Comparison of ENCODE assay signal across 12 cellular contexts in the genomic region with DNA sequence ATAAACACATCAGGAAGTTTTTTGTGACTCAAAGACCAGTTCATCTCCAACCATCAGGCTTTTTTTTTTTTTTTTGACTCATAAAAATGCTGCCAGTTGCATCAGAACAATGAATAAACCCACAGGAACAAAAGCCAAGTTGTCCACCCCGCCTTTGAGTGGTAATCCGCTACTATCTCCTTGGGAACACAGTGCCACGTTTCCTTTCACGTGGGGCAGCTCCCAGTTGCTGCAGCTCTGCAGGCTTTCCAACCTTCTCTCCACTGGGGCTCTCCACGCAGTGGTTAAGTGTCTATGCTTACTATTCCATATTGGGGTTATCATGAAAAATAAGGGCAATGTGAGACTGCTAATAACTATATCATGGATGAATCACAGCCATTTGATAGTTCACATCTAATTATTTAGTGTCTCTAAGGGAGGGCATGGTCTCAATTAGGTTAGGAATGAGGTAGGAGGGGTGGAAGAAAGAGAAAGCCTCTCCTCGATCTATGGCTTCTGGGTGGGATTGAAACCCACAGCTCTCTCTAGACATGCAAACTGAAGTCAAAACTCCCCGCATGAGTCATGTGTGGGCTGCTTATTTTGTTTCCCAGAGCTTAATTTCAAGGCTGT. TPM values are rescaled to one million over a fixed set of nuclear protein-coding genes. Genes with fewer than 3 reads are reported as not detected.
DNase-seq lines count a peak whose midpoint lies in the region; ATAC-seq and TF ChIP-seq lines count a peak whose summit lies in the region.
"Had no signal": no experiment of that assay in that cellular context is flagged by ENCODE, and none has a peak within 500 bp of the region (broad histone marks: within the 10 kb centered on the region; RNA-seq: fewer than 3 reads in every experiment).

No MANE protein-coding gene starts in this region.

- no peaks in the 10 kb centered on the region for H3K36me3 Mint-ChIP-seq in endothelial cell (ENCODE audit: low read depth, unreplicated experiment)
- H3K36me3 Mint-ChIP-seq: naive thymus-derived CD8-positive, alpha-beta T cell had no signal

- DNase-seq in stimulated activated naive CD8-positive, alpha-beta T cell treated with anti-CD3 and anti-CD28 coated beads, Interleukin-15, amount 100 ng/mL, for 72 hours = no peak
- DNase-seq in stimulated activated naive CD8-positive, alpha-beta T cell treated with anti-CD3 and anti-CD28 coated beads, Interleukin-15, Interleukin-2, amounts not matched to agents 100 U/mL and 50 U/mL, for 24 hours = no peak
- peak; percentile 88 for DNase-seq in amniotic epithelial cell (ENCODE audit: low read depth)
- peak; percentile 23 to 28 for DNase-seq in hippocampal formation (lab: John Stamatoyannopoulos, UW)
- DNase-seq in NCI-H524 (lab: John Stamatoyannopoulos, UW) = no peak
- DNase-seq in endothelial cell (ENCODE audit: low spot score) = no peak
- DNase-seq: GOT3; naive thymus-derived CD8-positive, alpha-beta T cell; stimulated activated CD4-positive, alpha-beta T cell treated with anti-CD3 and anti-CD28 coated beads, Interleukin-4, amount 100 ng/mL, for 1 hour had no signal

- no peak overlapping the region for H3K27ac Mint-ChIP-seq in stimulated activated naive CD8-positive, alpha-beta T cell treated with anti-CD3 and anti-CD28 coated beads, Interleukin-15, amount 100 ng/mL, for 72 hours
- H3K27ac Mint-ChIP-seq in endothelial cell (ENCODE audit: unreplicated experiment) = no peak overlapping the region
- H3K27ac Mint-ChIP-seq: naive thymus-derived CD8-positive, alpha-beta T cell had no signal

- no peak for TF ChIP-seq CTCF in endothelial cell (IDR thresholded peaks at IDR 0.05; ENCODE audit: unreplicated experiment)

- H3K4me3 Mint-ChIP-seq in stimulated activated naive CD8-positive, alpha-beta T cell treated with anti-CD3 and anti-CD28 coated beads, Interleukin-15, amount 100 ng/mL, for 72 hours = peak overlapping the region in 1 of 2 donors; percentile 6
- H3K4me3 Mint-ChIP-seq in endothelial cell (ENCODE audit: unreplicated experiment) = no peak overlapping the region
- H3K4me3 Mint-ChIP-seq: naive thymus-derived CD8-positive, alpha-beta T cell had no signal

- peak; percentile 35 for ATAC-seq in stimulated activated naive CD8-positive, alpha-beta T cell treated with anti-CD3 and anti-CD28 coated beads, Interleukin-15, amount 100 ng/mL, for 72 hours
- no peak for ATAC-seq in stimulated activated naive CD8-positive, alpha-beta T cell treated with anti-CD3 and anti-CD28 coated beads, Interleukin-15, Interleukin-2, amounts not matched to agents 100 U/mL and 50 U/mL, for 24 hours
- ATAC-seq in GM19035 (IDR thresholded peaks at IDR 0.05; ENCODE audit: unreplicated experiment) = no peak
- ATAC-seq in HG03469 (IDR thresholded peaks at IDR 0.05; ENCODE audit: unreplicated experiment) = no peak
- ATAC-seq: naive thymus-derived CD8-positive, alpha-beta T cell had no signal

- H3K9me3 Mint-ChIP-seq in stimulated activated naive CD8-positive, alpha-beta T cell treated with anti-CD3 and anti-CD28 coated beads, Interleukin-15, amount 100 ng/mL, for 72 hours = no peaks in the 10 kb centered on the region
- no peaks in the 10 kb centered on the region for H3K9me3 Mint-ChIP-seq in endothelial cell (ENCODE audit: unreplicated experiment)
- H3K9me3 Mint-ChIP-seq: naive thymus-derived CD8-positive, alpha-beta T cell had no signal

- H3K4me1 Mint-ChIP-seq in stimulated activated naive CD8-positive, alpha-beta T cell treated with anti-CD3 and anti-CD28 coated beads, Interleukin-15, amount 100 ng/mL, for 72 hours = peaks cover 9% of the 10 kb centered on the region
- no peaks in the 10 kb centered on the region for H3K4me1 Mint-ChIP-seq in endothelial cell (ENCODE audit: unreplicated experiment)
- H3K4me1 Mint-ChIP-seq: naive thymus-derived CD8-positive, alpha-beta T cell had no signal

- peaks cover 12% of the 10 kb centered on the region for H3K27me3 Mint-ChIP-seq in stimulated activated naive CD8-positive, alpha-beta T cell treated with anti-CD3 and anti-CD28 coated beads, Interleukin-15, amount 100 ng/mL, for 72 hours
- no peaks in the 10 kb centered on the region for H3K27me3 Mint-ChIP-seq in endothelial cell (ENCODE audit: unreplicated experiment)

RNA-seq across cellular contexts. Expression of a gene that starts 55.8 kb away (rescaled TPM):
- total RNA-seq in endothelial cell (ENCODE audit: unreplicated experiment) = not detected
- total RNA-seq: naive thymus-derived CD8-positive, alpha-beta T cell; ureter had no signal

Comparison
In these comparisons a context has a peak if more than half of its experiments do, and no peak if none do; other contexts are left out.
1. DNase-seq: peak in amniotic epithelial cell (single experiment) and hippocampal formation (2 of 2); none in stimulated activated naive CD8-positive, alpha-beta T cell treated with anti-CD3 and anti-CD28 coated beads, Interleukin-15, amount 100 ng/mL, for 72 hours (0 of 2), stimulated activated naive CD8-positive, alpha-beta T cell treated with anti-CD3 and anti-CD28 coated beads, Interleukin-15, Interleukin-2, amounts not matched to agents 100 U/mL and 50 U/mL, for 24 hours (single experiment), NCI-H524 (0 of 2) and endothelial cell (single experiment).